ENCODE assay signal across 9 cellular contexts in genomic region chr2:148614024-148614331, GRCh38. TPM values are rescaled to one million over a fixed set of nuclear protein-coding genes. Genes with fewer than 3 reads are reported as not detected.
DNase-seq lines count a peak whose midpoint lies in the region; ATAC-seq and TF ChIP-seq lines count a peak whose summit lies in the region.
"Had no signal": no experiment of that assay in that cellular context is flagged by ENCODE, and none has a peak within 500 bp of the region (broad histone marks: within the 10 kb centered on the region; RNA-seq: fewer than 3 reads in every experiment).

No MANE protein-coding gene starts in this region.

- no peaks in the 10 kb centered on the region for H3K36me3 Mint-ChIP-seq in stimulated activated naive CD8-positive, alpha-beta T cell treated with anti-CD3 and anti-CD28 coated beads, Interleukin-15, Interleukin-2, amounts not matched to agents 100 ng/mL and 50 ng/mL, for 24 hours (ENCODE audit: low read depth)
- no peaks in the 10 kb centered on the region for H3K36me3 Mint-ChIP-seq in chondrocyte (ENCODE audit: low read depth)

- H3K27me3 ChIP-seq in HL-60 (ENCODE audit: insufficient read depth, poor library complexity, severe bottlenecking): no peaks in the 10 kb centered on the region
- H3K27me3 ChIP-seq: adrenal gland had no signal

- no peak for ATAC-seq in stimulated activated naive CD8-positive, alpha-beta T cell treated with anti-CD3 and anti-CD28 coated beads, Interleukin-15, Interleukin-2, amounts not matched to agents 100 U/mL and 50 U/mL, for 24 hours

- H3K4me1 Mint-ChIP-seq in stimulated activated naive CD8-positive, alpha-beta T cell treated with anti-CD3 and anti-CD28 coated beads, Interleukin-15, Interleukin-2, amounts not matched to agents 100 ng/mL and 50 ng/mL, for 24 hours (ENCODE audit: low read depth): peaks cover 20% of the 10 kb centered on the region
- H3K4me1 Mint-ChIP-seq in chondrocyte (ENCODE audit: low read depth): peaks cover 28% of the 10 kb centered on the region

- no peak for DNase-seq in stimulated activated naive CD8-positive, alpha-beta T cell treated with anti-CD3 and anti-CD28 coated beads, Interleukin-15, Interleukin-2, amounts not matched to agents 100 U/mL and 50 U/mL, for 24 hours
- no peak for DNase-seq in HL-60 (ENCODE audit: low read depth in 1 of 2, low spot score in 1 of 2)
- no peak for DNase-seq in chondrocyte (ENCODE audit: low spot score)
- peak; percentile 5 for DNase-seq in retinal pigment epithelial cell (ENCODE audit: low read depth)
- no peak for DNase-seq in OCI-M1 (lab: John Stamatoyannopoulos, UW)
- no peak for DNase-seq in C1 segment of cervical spinal cord (lab: John Stamatoyannopoulos, UW)
- DNase-seq in putamen (ENCODE audit: low spot score): no peak

- H3K27me3 Mint-ChIP-seq in stimulated activated naive CD8-positive, alpha-beta T cell treated with anti-CD3 and anti-CD28 coated beads, Interleukin-15, Interleukin-2, amounts not matched to agents 100 ng/mL and 50 ng/mL, for 24 hours: no peaks in the 10 kb centered on the region
- no peaks in the 10 kb centered on the region for H3K27me3 Mint-ChIP-seq in chondrocyte (ENCODE audit: low read depth)

- H3K4me3 ChIP-seq in HL-60 (replicated peaks; ENCODE audit: insufficient read depth, low read length) (no peak overlapping the region), retinal pigment epithelial cell (ENCODE audit: low read length) (no peak overlapping the region)
- H3K4me3 ChIP-seq: adrenal gland had no signal

- no peak overlapping the region for H3K4me3 Mint-ChIP-seq in stimulated activated naive CD8-positive, alpha-beta T cell treated with anti-CD3 and anti-CD28 coated beads, Interleukin-15, Interleukin-2, amounts not matched to agents 100 ng/mL and 50 ng/mL, for 24 hours
- peak overlapping the region; percentile 8 for H3K4me3 Mint-ChIP-seq in chondrocyte (ENCODE audit: unreplicated experiment)

- no peak for TF ChIP-seq CTCF in HL-60 (IDR thresholded peaks at IDR 0.05; ENCODE audit: insufficient read depth, low read length)
- TF ChIP-seq CTCF in chondrocyte (IDR thresholded peaks at IDR 0.05): no peak
- no peak for TF ChIP-seq CTCF in retinal pigment epithelial cell (conservative IDR thresholded peaks at IDR 0.05; ENCODE audit: low read depth, low read length)

- peak overlapping the region; percentile 80 for H3K27ac Mint-ChIP-seq in stimulated activated naive CD8-positive, alpha-beta T cell treated with anti-CD3 and anti-CD28 coated beads, Interleukin-15, Interleukin-2, amounts not matched to agents 100 ng/mL and 50 ng/mL, for 24 hours
- peak overlapping the region; percentile 92 for H3K27ac Mint-ChIP-seq in chondrocyte (ENCODE audit: unreplicated experiment)

- no peaks in the 10 kb centered on the region for H3K9me3 Mint-ChIP-seq in stimulated activated naive CD8-positive, alpha-beta T cell treated with anti-CD3 and anti-CD28 coated beads, Interleukin-15, Interleukin-2, amounts not matched to agents 100 ng/mL and 50 ng/mL, for 24 hours
- H3K9me3 Mint-ChIP-seq in chondrocyte (ENCODE audit: low read depth): no peaks in the 10 kb centered on the region

- peak overlapping the region; percentile 63 for H3K27ac ChIP-seq in HL-60 (replicated peaks)

RNA-seq across cellular contexts. Expression of gene EPC2, which starts 30.6 kb away (rescaled TPM):
- 23.2 to 29.3 TPM (median 23.8 TPM) in 3 replicates for total RNA-seq in chondrocyte
